Comparison of ENCODE assay signal across 8 cellular contexts in genomic region chr19:9584073-9584833, GRCh38. TPM values are rescaled to one million over a fixed set of nuclear protein-coding genes. Genes with fewer than 3 reads are reported as not detected.
DNase-seq lines count a peak whose midpoint lies in the region; ATAC-seq and TF ChIP-seq lines count a peak whose summit lies in the region.

TSS of gene ZNF121 (minus strand) at chr19:9584504. CDS start at chr19:9568097, 16,407 bp downstream.

- intact Hi-C loops in naive thymus-derived CD4-positive, alpha-beta T cell (cut with micrococcal nuclease): loop anchor here (1.0 to 5.0 kb wide), 13 partner anchors 37 to 448 kb away; partner anchors contain the start of genes ZNF266 (in 2 of the 2), ZNF317 (in 2 of the 2), ZNF426 (in 2 of the 2) and ZNF699 (in 2 of the 2)

- H3K4me3 Mint-ChIP-seq in naive thymus-derived CD4-positive, alpha-beta T cell: peak within 1 kb of the TSS; percentile 91 to 99 (median 96)
- H3K4me3 Mint-ChIP-seq in stimulated activated naive B cell treated with anti-CD40 and anti-IgM and Interleukin-4, amounts not matched to agents 10 μg/mL and 1 μg/mL and 100 μg/mL, for 72 hours: peak within 1 kb of the TSS; percentile 96 to 97

- H2AFZ ChIP-seq in fibroblast of lung (ENCODE audit: low read length): peak within 1 kb of the TSS; percentile 82

- peak within 1 kb of the TSS; percentile 94 to 99 (median 95) for H3K27ac Mint-ChIP-seq in naive thymus-derived CD4-positive, alpha-beta T cell
- peak within 1 kb of the TSS; percentile 98 for H3K27ac Mint-ChIP-seq in stimulated activated naive B cell treated with anti-CD40 and anti-IgM and Interleukin-4, amounts not matched to agents 10 μg/mL and 1 μg/mL and 100 μg/mL, for 72 hours

- peak within 1 kb of the TSS; percentile 64 for H3K4me2 ChIP-seq in fibroblast of lung (ENCODE audit: extremely low read depth, insufficient read depth, low read length)

- H3K27me3 Mint-ChIP-seq in naive thymus-derived CD4-positive, alpha-beta T cell: peaks cover 0 to 5% (median 4%) of the 10 kb centered on the region in 5 donors
- H3K27me3 Mint-ChIP-seq in stimulated activated naive B cell treated with anti-CD40 and anti-IgM and Interleukin-4, amounts not matched to agents 10 μg/mL and 1 μg/mL and 100 μg/mL, for 72 hours: peaks cover 4 to 6% of the 10 kb centered on the region in 2 donors

- no peaks in the 10 kb centered on the region for H3K9me3 ChIP-seq in fibroblast of lung (ENCODE audit: control insufficient read depth, insufficient read depth, low read depth, low read length)
- peaks cover 0 to 14% (median 0%) of the 10 kb centered on the region in 3 experiments for H3K9me3 ChIP-seq in naive thymus-derived CD4-positive, alpha-beta T cell (ENCODE audit: control insufficient read depth in 2 of 3, low read length in 3 of 3)

- H3K4me1 Mint-ChIP-seq in naive thymus-derived CD4-positive, alpha-beta T cell: peaks cover 21 to 54% (median 34%) of the 10 kb centered on the region in 7 donors
- H3K4me1 Mint-ChIP-seq in stimulated activated naive B cell treated with anti-CD40 and anti-IgM and Interleukin-4, amounts not matched to agents 10 μg/mL and 1 μg/mL and 100 μg/mL, for 72 hours: peaks cover 14 to 38% of the 10 kb centered on the region in 2 donors

- no peak for TF ChIP-seq CTCF in fibroblast of lung (conservative IDR thresholded peaks at IDR 0.05 in 1 of 2, IDR thresholded peaks at IDR 0.05 in 1 of 2; ENCODE audit: low read depth in 1 of 2, low read length in 2 of 2)

- H3K36me3 Mint-ChIP-seq in naive thymus-derived CD4-positive, alpha-beta T cell: peaks cover 0 to 38% (median 33%) of the 10 kb centered on the region in 5 donors
- H3K36me3 Mint-ChIP-seq in stimulated activated naive B cell treated with anti-CD40 and anti-IgM and Interleukin-4, amounts not matched to agents 10 μg/mL and 1 μg/mL and 100 μg/mL, for 72 hours: peaks cover 30 to 31% of the 10 kb centered on the region in 2 donors

- H3K4me1 ChIP-seq in fibroblast of lung (ENCODE audit: control insufficient read depth, extremely low read depth, insufficient read depth, low read length): no peaks in the 10 kb centered on the region
- H3K4me1 ChIP-seq in naive thymus-derived CD4-positive, alpha-beta T cell (ENCODE audit: control insufficient read depth in 2 of 2, insufficient read depth in 2 of 2, low read length in 2 of 2): peaks cover 7 to 15% of the 10 kb centered on the region in 2 donors

- peak within 1 kb of the TSS; percentile 65 for H3K9ac ChIP-seq in fibroblast of lung (ENCODE audit: insufficient read depth, low read length)

- H3K27ac ChIP-seq in fibroblast of lung (ENCODE audit: insufficient read depth, low read length): peak within 1 kb of the TSS; percentile 83
- H3K27ac ChIP-seq in naive thymus-derived CD4-positive, alpha-beta T cell (ENCODE audit: low read depth, low read length): peak within 1 kb of the TSS; percentile 97

- H4K20me1 ChIP-seq in fibroblast of lung (ENCODE audit: control insufficient read depth, extremely low read depth, insufficient read depth, low read length): no peaks in the 10 kb centered on the region

- H3K27me3 ChIP-seq in fibroblast of lung (ENCODE audit: control insufficient read depth, insufficient read depth, low read length): no peaks in the 10 kb centered on the region
- no peaks in the 10 kb centered on the region for H3K27me3 ChIP-seq in naive thymus-derived CD4-positive, alpha-beta T cell (ENCODE audit: control insufficient read depth in 2 of 2, insufficient read depth in 2 of 2, low read length in 2 of 2)

- POLR2A ChIA-PET in naive thymus-derived CD4-positive, alpha-beta T cell (lab: Charles Lee): interaction anchor here (0.6 to 2.2 kb wide), 7 partner anchors 147 to 280 kb away, joined by 3 to 10 read pairs (median 5); partner anchors contain the start of genes UBL5, ZNF266 and ZNF846

- H3K36me3 ChIP-seq in fibroblast of lung (ENCODE audit: control insufficient read depth, insufficient read depth, low read length): no peaks in the 10 kb centered on the region
- peaks cover 0 to 24% (median 4%) of the 10 kb centered on the region in 3 experiments for H3K36me3 ChIP-seq in naive thymus-derived CD4-positive, alpha-beta T cell (ENCODE audit: control insufficient read depth in 2 of 3, insufficient read depth in 3 of 3, low read length in 3 of 3)

- ATAC-seq in GM21528 (IDR thresholded peaks at IDR 0.05; ENCODE audit: low FRiP score, unreplicated experiment): peak; percentile 81
- peak; percentile 87 for ATAC-seq in naive thymus-derived CD4-positive, alpha-beta T cell
- ATAC-seq in stimulated activated naive B cell treated with anti-CD40 and anti-IgM and Interleukin-4, amounts not matched to agents 10 μg/mL and 1 μg/mL and 100 μg/mL, for 72 hours (replicated peaks): peak; percentile 92 to 95

- peak; percentile 59 for DNase-seq in DMS 273 treated with DMSO at 0.1 percent for 48 hours (lab: John Stamatoyannopoulos, UW)
- peak; percentile 73 for DNase-seq in KG1 (lab: John Stamatoyannopoulos, UW)
- DNase-seq in RKO (ENCODE audit: low spot score): peak; percentile 89
- DNase-seq in activated T-helper 1 cell treated with anti-CD3 and anti-CD28 coated beads, Interleukin-2, amount 50 U/mL, for 16 hours (ENCODE audit: low read depth in 1 of 2, low spot score in 1 of 2): peak; percentile 57 to 69
- peak; percentile 78 for DNase-seq in fibroblast of lung (ENCODE audit: low read depth in 2 of 2)
- DNase-seq in naive thymus-derived CD4-positive, alpha-beta T cell: peak; percentile 61 to 82 (median 74)
- peak; percentile 85 for DNase-seq in stimulated activated naive B cell treated with anti-CD40 and anti-IgM and Interleukin-4, amounts not matched to agents 10 μg/mL and 1 μg/mL and 100 μg/mL, for 72 hours

- H3K4me3 ChIP-seq in fibroblast of lung (replicated peaks in 1 of 4; ENCODE audit: control extremely low read depth in 1 of 4, insufficient read depth in 1 of 4, low read depth in 3 of 4, low read length in 4 of 4): peak within 1 kb of the TSS; percentile 63 to 84 (median 74)
- H3K4me3 ChIP-seq in naive thymus-derived CD4-positive, alpha-beta T cell (ENCODE audit: low read length): peak within 1 kb of the TSS; percentile 98

- peaks cover 0 to 38% (median 12%) of the 10 kb centered on the region in 11 donors for H3K9me3 Mint-ChIP-seq in naive thymus-derived CD4-positive, alpha-beta T cell
- peaks cover 2 to 4% of the 10 kb centered on the region in 2 donors for H3K9me3 Mint-ChIP-seq in stimulated activated naive B cell treated with anti-CD40 and anti-IgM and Interleukin-4, amounts not matched to agents 10 μg/mL and 1 μg/mL and 100 μg/mL, for 72 hours

- peaks cover 47% of the 10 kb centered on the region for H3K79me2 ChIP-seq in fibroblast of lung (ENCODE audit: control insufficient read depth, insufficient read depth, low read length)

- CTCF ChIA-PET in naive thymus-derived CD4-positive, alpha-beta T cell (lab: Charles Lee): interaction anchor here (0.6 to 1.9 kb wide), 5 partner anchors 36 to 757 kb away, joined by 3 to 5 read pairs (median 3); no protein-coding TSS in a partner anchor

RNA-seq across cellular contexts. Expression of gene ZNF121, which starts in this region (rescaled TPM):
- total RNA-seq in fibroblast of lung: 38.8 and 53.3 TPM in 2 replicates
- polyA plus RNA-seq in fibroblast of lung: 3.7 and 4.2 TPM in 2 replicates
- 4.3 and 4.5 TPM in 2 replicates for polyA plus RNA-seq in fibroblast of lung (2012)
- 9.5 and 11.7 TPM in 2 replicates for polyA minus RNA-seq in fibroblast of lung (ENCODE audit: low replicate concordance)
- total RNA-seq in naive thymus-derived CD4-positive, alpha-beta T cell: 10 to 100 TPM; 28.3 to 49.4 (median 47.0) TPM
- 1 to 10 TPM; 3.3 to 5.0 TPM for polyA plus RNA-seq in naive thymus-derived CD4-positive, alpha-beta T cell

Comparison
In these comparisons a context has a peak if more than half of its experiments do, and no peak if none do; other contexts are left out.
1. Peak in every context shown above with its lines: DNase-seq, ATAC-seq, H3K4me3 ChIP-seq and H3K27ac ChIP-seq.